Comparison of ENCODE assay signal across 8 cellular contexts in genomic region chr10:9331583-9332008, GRCh38.
DNase-seq lines count a peak whose midpoint lies in the region; ATAC-seq and TF ChIP-seq lines count a peak whose summit lies in the region.

No MANE protein-coding gene starts in this region.

- peak; percentile 25 for DNase-seq in AG08396 (ENCODE audit: low spot score)
- DNase-seq in GM13976 (ENCODE audit: low spot score) = peak; percentile 58
- DNase-seq in NOMO-1 treated with DMSO at 0.1 percent for 48 hours (lab: John Stamatoyannopoulos, UW; ENCODE audit: unreplicated experiment) = peak; percentile 64
- peak; percentile 54 for DNase-seq in dedifferentiated amniotic fluid mesenchymal stem cell (ENCODE audit: extremely low spot score)
- DNase-seq in medulla oblongata (ENCODE audit: extremely low spot score) = peak; percentile 38
- DNase-seq in stimulated activated naive CD8-positive, alpha-beta T cell treated with anti-CD3 and anti-CD28 coated beads, Interleukin-15, amount 100 ng/mL, for 72 hours = no peak

- no peak overlapping the region for H3K27ac Mint-ChIP-seq in stimulated activated naive CD8-positive, alpha-beta T cell treated with anti-CD3 and anti-CD28 coated beads, Interleukin-15, amount 100 ng/mL, for 72 hours

- in situ Hi-C loops in GM13976 (cut with MboI; ENCODE audit: low sequenced_read_pairs, unreplicated experiment) = loop anchor here (10.0 to 25.0 kb wide), 2 partner anchors 1006 to 1353 kb away; no protein-coding TSS in a partner anchor

- no peak overlapping the region for H3K4me3 Mint-ChIP-seq in stimulated activated naive CD8-positive, alpha-beta T cell treated with anti-CD3 and anti-CD28 coated beads, Interleukin-15, amount 100 ng/mL, for 72 hours

- no peaks in the 10 kb centered on the region for H3K4me1 Mint-ChIP-seq in stimulated activated naive CD8-positive, alpha-beta T cell treated with anti-CD3 and anti-CD28 coated beads, Interleukin-15, amount 100 ng/mL, for 72 hours

- H3K27me3 Mint-ChIP-seq in stimulated activated naive CD8-positive, alpha-beta T cell treated with anti-CD3 and anti-CD28 coated beads, Interleukin-15, amount 100 ng/mL, for 72 hours = peaks cover 44% of the 10 kb centered on the region

- ATAC-seq in HG02938 (IDR thresholded peaks at IDR 0.05; ENCODE audit: unreplicated experiment) = peak; percentile 84
- no peak for ATAC-seq in HG03108 (IDR thresholded peaks at IDR 0.05; ENCODE audit: unreplicated experiment)
- no peak for ATAC-seq in stimulated activated naive CD8-positive, alpha-beta T cell treated with anti-CD3 and anti-CD28 coated beads, Interleukin-15, amount 100 ng/mL, for 72 hours

- TF ChIP-seq CTCF in GM13976 (IDR thresholded peaks at IDR 0.05; ENCODE audit: borderline replicate concordance, control extremely low read depth, extremely low read depth, insufficient read depth, missing control alignments) = peak; percentile 51

- H3K9me3 Mint-ChIP-seq in stimulated activated naive CD8-positive, alpha-beta T cell treated with anti-CD3 and anti-CD28 coated beads, Interleukin-15, amount 100 ng/mL, for 72 hours = no peaks in the 10 kb centered on the region

Comparison
In these comparisons a context has a peak if more than half of its experiments do, and no peak if none do; other contexts are left out.
1. DNase-seq: peak in AG08396 (single experiment), GM13976 (single experiment), NOMO-1 treated with DMSO at 0.1 percent for 48 hours (single experiment), dedifferentiated amniotic fluid mesenchymal stem cell (single experiment) and medulla oblongata (single experiment); none in stimulated activated naive CD8-positive, alpha-beta T cell treated with anti-CD3 and anti-CD28 coated beads, Interleukin-15, amount 100 ng/mL, for 72 hours (0 of 2).